8 cellular contexts compared by ENCODE assay signal in the genomic region with DNA sequence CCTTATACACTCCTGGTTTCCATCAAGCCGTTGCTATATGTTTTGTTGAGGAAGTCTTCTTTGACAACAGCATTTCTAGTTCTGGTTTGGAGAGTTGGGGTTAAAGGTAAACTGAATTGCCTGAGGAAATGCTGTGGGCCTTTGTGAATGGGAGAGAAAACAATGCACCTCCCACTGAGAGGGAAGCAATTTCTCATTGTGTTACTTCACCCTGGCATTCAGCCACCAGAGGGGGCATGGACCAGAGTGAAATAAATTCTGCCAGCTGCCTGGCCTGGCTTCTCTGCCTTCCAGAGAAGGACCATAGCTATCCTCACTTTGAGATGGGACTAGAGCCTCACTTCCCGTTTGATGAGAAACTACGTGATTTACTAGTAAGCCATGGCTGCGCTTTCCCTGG.
DNase-seq lines count a peak whose midpoint lies in the region; ATAC-seq and TF ChIP-seq lines count a peak whose summit lies in the region.

No MANE protein-coding gene starts in this region.

- no peak overlapping the region for H3K4me3 Mint-ChIP-seq in activated CD4-positive, alpha-beta memory T cell treated with anti-CD3 and anti-CD28 coated beads for 36 hours
- H3K4me3 Mint-ChIP-seq in activated CD4-positive, alpha-beta memory T cell treated with anti-CD3 and anti-CD28 coated beads, Interleukin-2, amount 10 ng/mL, durations not matched to agents 7 days and 5 days: no peak overlapping the region
- no peak overlapping the region for H3K4me3 Mint-ChIP-seq in immature natural killer cell

- H3K9me3 Mint-ChIP-seq in activated CD4-positive, alpha-beta memory T cell treated with anti-CD3 and anti-CD28 coated beads for 36 hours: no peaks in the 10 kb centered on the region
- H3K9me3 Mint-ChIP-seq in activated CD4-positive, alpha-beta memory T cell treated with anti-CD3 and anti-CD28 coated beads, Interleukin-2, amount 10 ng/mL, durations not matched to agents 7 days and 5 days: no peaks in the 10 kb centered on the region
- peaks cover 1 to 14% (median 5%) of the 10 kb centered on the region in 6 donors for H3K9me3 Mint-ChIP-seq in immature natural killer cell

- intact Hi-C loops in activated CD4-positive, alpha-beta memory T cell treated with anti-CD3 and anti-CD28 coated beads for 36 hours (cut with micrococcal nuclease): loop anchor here (1.0 kb wide), 1 partner anchor 317 kb away; no protein-coding TSS in a partner anchor
- intact Hi-C loops in sciatic nerve (cut with DNase I): no loop called here
- intact Hi-C loops in posterior vena cava (cut with DNase I): no loop called here

- H3K27me3 Mint-ChIP-seq in activated CD4-positive, alpha-beta memory T cell treated with anti-CD3 and anti-CD28 coated beads for 36 hours: no peaks in the 10 kb centered on the region
- peaks cover 3% of the 10 kb centered on the region for H3K27me3 Mint-ChIP-seq in activated CD4-positive, alpha-beta memory T cell treated with anti-CD3 and anti-CD28 coated beads, Interleukin-2, amount 10 ng/mL, durations not matched to agents 7 days and 5 days
- peaks cover 0 to under 1% (median 0%) of the 10 kb centered on the region in 3 donors for H3K27me3 Mint-ChIP-seq in immature natural killer cell (ENCODE audit: low read depth in 3 of 3)

- no peak overlapping the region for H3K27ac ChIP-seq in foreskin keratinocyte

- H3K4me1 Mint-ChIP-seq in activated CD4-positive, alpha-beta memory T cell treated with anti-CD3 and anti-CD28 coated beads for 36 hours (ENCODE audit: low read depth): no peaks in the 10 kb centered on the region
- no peaks in the 10 kb centered on the region for H3K4me1 Mint-ChIP-seq in activated CD4-positive, alpha-beta memory T cell treated with anti-CD3 and anti-CD28 coated beads, Interleukin-2, amount 10 ng/mL, durations not matched to agents 7 days and 5 days
- no peaks in the 10 kb centered on the region for H3K4me1 Mint-ChIP-seq in immature natural killer cell

- no peak overlapping the region for H3K27ac Mint-ChIP-seq in activated CD4-positive, alpha-beta memory T cell treated with anti-CD3 and anti-CD28 coated beads for 36 hours
- no peak overlapping the region for H3K27ac Mint-ChIP-seq in activated CD4-positive, alpha-beta memory T cell treated with anti-CD3 and anti-CD28 coated beads, Interleukin-2, amount 10 ng/mL, durations not matched to agents 7 days and 5 days
- no peak overlapping the region for H3K27ac Mint-ChIP-seq in immature natural killer cell

- no peaks in the 10 kb centered on the region for H3K4me1 ChIP-seq in foreskin keratinocyte

- POLR2A ChIA-PET in activated CD4-positive, alpha-beta memory T cell treated with anti-CD3 and anti-CD28 coated beads for 36 hours (lab: Charles Lee): no interaction called here
- POLR2A ChIA-PET in activated CD4-positive, alpha-beta memory T cell treated with anti-CD3 and anti-CD28 coated beads, Interleukin-2, amount 10 ng/mL, durations not matched to agents 7 days and 5 days (lab: Charles Lee): no interaction called here

- H3K27me3 ChIP-seq in foreskin keratinocyte: no peaks in the 10 kb centered on the region

- DNase-seq in activated CD4-positive, alpha-beta memory T cell treated with anti-CD3 and anti-CD28 coated beads for 36 hours: peak; percentile 17
- DNase-seq in activated CD4-positive, alpha-beta memory T cell treated with anti-CD3 and anti-CD28 coated beads, Interleukin-2, amount 10 ng/mL, durations not matched to agents 7 days and 5 days: no peak
- DNase-seq in NCI-H1092 treated with DMSO at 0.1 percent for 48 hours (lab: John Stamatoyannopoulos, UW): peak; percentile 59
- peak; percentile 22 for DNase-seq in SW480 (ENCODE audit: low spot score)
- DNase-seq in foreskin keratinocyte: peak; percentile 7 to 37
- DNase-seq in sciatic nerve (ENCODE audit: low spot score): peak; percentile 63
- no peak for DNase-seq in immature natural killer cell
- DNase-seq in posterior vena cava (ENCODE audit: low spot score): no peak

- peak; percentile 69 for TF ChIP-seq CTCF in foreskin keratinocyte (conservative IDR thresholded peaks at IDR 0.05)

- no peaks in the 10 kb centered on the region for H3K36me3 Mint-ChIP-seq in activated CD4-positive, alpha-beta memory T cell treated with anti-CD3 and anti-CD28 coated beads for 36 hours
- H3K36me3 Mint-ChIP-seq in activated CD4-positive, alpha-beta memory T cell treated with anti-CD3 and anti-CD28 coated beads, Interleukin-2, amount 10 ng/mL, durations not matched to agents 7 days and 5 days (ENCODE audit: low read depth): no peaks in the 10 kb centered on the region
- no peaks in the 10 kb centered on the region for H3K36me3 Mint-ChIP-seq in immature natural killer cell

- peak; percentile 64 for ATAC-seq in foreskin keratinocyte
- no peak for ATAC-seq in sciatic nerve

- CTCF ChIA-PET in activated CD4-positive, alpha-beta memory T cell treated with anti-CD3 and anti-CD28 coated beads for 36 hours (lab: Charles Lee): interaction anchor here (0.6 to 1.0 kb wide), 2 partner anchors 318 to 331 kb away, joined by 3 read pairs; no protein-coding TSS in a partner anchor
- CTCF ChIA-PET in activated CD4-positive, alpha-beta memory T cell treated with anti-CD3 and anti-CD28 coated beads, Interleukin-2, amount 10 ng/mL, durations not matched to agents 7 days and 5 days (lab: Charles Lee): interaction anchor here (0.6 to 1.6 kb wide), 2 partner anchors 306 to 317 kb away, joined by 3 to 6 read pairs; no protein-coding TSS in a partner anchor

Comparison
In these comparisons a context has a peak if more than half of its experiments do, and no peak if none do; other contexts are left out.
1. DNase-seq: peak in activated CD4-positive, alpha-beta memory T cell treated with anti-CD3 and anti-CD28 coated beads for 36 hours (single experiment), NCI-H1092 treated with DMSO at 0.1 percent for 48 hours (single experiment), SW480 (single experiment), foreskin keratinocyte (2 of 2) and sciatic nerve (single experiment); none in activated CD4-positive, alpha-beta memory T cell treated with anti-CD3 and anti-CD28 coated beads, Interleukin-2, amount 10 ng/mL, durations not matched to agents 7 days and 5 days (single experiment), immature natural killer cell (0 of 3) and posterior vena cava (single experiment).